Comparison of ENCODE assay signal across 1 cellular context in the genomic region with DNA sequence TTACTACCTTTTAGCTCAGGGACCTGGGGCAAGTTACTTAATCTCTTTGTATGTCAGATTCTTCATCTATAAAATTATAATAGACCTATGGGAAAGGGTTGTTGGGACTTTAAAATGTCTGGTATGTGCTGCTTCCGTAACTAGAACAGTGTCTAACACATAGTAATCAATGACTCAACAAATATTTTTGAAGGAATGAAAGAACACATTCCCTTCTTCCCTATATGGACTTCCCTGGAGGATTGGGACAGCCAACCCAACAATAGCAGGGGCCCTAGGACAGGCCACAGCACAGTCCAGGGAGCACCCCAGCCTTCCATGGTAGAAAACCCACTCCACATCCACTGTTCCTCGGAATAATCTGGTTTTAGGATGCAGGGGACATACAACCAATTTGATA.
TF ChIP-seq lines count a peak whose summit lies in the region.

No MANE protein-coding gene starts in this region.

TF ChIP-seq in IMR-90, 13 proteins besides CTCF, POLR2A, EP300 and RAD21 (continued from another document):
- TF ChIP-seq, protein P1, sequence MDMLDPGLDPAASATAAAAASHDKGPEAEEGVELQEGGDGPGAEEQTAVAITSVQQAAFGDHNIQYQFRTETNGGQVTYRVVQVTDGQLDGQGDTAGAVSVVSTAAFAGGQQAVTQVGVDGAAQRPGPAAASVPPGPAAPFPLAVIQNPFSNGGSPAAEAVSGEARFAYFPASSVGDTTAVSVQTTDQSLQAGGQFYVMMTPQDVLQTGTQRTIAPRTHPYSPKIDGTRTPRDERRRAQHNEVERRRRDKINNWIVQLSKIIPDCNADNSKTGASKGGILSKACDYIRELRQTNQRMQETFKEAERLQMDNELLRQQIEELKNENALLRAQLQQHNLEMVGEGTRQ (IDR thresholded peaks at IDR 0.05; ENCODE audit: low read depth, low read length): no peak
- TF ChIP-seq CHD1 (IDR thresholded peaks at IDR 0.05; ENCODE audit: low read depth, low read length): no peak
- peak; percentile 60; the same call in 1 of the 2 replicates for TF ChIP-seq CEBPB (IDR thresholded peaks at IDR 0.05; ENCODE audit: low read depth, low read length)
- 0 out of 2 replicates have a peak, but pooled peaks have one; percentile 8 for TF ChIP-seq BHLHE40 (IDR thresholded peaks at IDR 0.05; ENCODE audit: low read depth, low read length)
